In the genomic region with DNA sequence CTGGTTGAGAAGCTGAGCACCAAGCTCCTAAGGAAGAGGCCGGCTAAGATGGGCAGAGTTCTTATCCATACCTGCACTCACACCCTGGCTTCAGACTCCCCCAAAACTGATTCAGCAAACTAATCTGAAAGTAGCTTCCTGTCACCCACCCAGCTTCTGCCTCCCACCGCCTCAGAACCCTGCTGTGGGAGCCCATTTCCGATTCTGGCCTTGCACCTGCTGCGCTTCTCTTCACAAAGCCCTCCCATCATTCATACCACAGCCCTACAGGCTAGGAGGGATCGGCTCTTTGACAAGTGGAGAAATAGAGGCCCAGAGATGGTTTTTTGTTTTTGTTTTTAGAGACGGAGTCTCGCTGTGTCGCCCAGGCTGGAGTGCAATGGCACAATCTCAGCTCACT, we compare ENCODE assay signal across 22 cellular contexts. TPM values are rescaled to one million over a fixed set of nuclear protein-coding genes. Genes with fewer than 3 reads are reported as not detected.
DNase-seq lines count a peak whose midpoint lies in the region; ATAC-seq and TF ChIP-seq lines count a peak whose summit lies in the region.
"Had no signal": no experiment of that assay in that cellular context is flagged by ENCODE, and none has a peak within 500 bp of the region (broad histone marks: within the 10 kb centered on the region; RNA-seq: fewer than 3 reads in every experiment).

No MANE protein-coding gene starts in this region.

- no peak overlapping the region for H3K23ac ChIP-seq in neuronal stem cell (ENCODE audit: low read depth, low read length, poor library complexity)

- no peak overlapping the region for H3K4me3 Mint-ChIP-seq in activated CD4-positive, alpha-beta T cell treated with anti-CD3 and anti-CD28 coated beads, Interleukin-2, amount 10 ng/mL, durations not matched to agents 24 days and 14 days
- H3K4me3 Mint-ChIP-seq in activated naive CD8-positive, alpha-beta T cell treated with anti-CD3 and anti-CD28 coated beads, Interleukin-2, amount 10 ng/mL, durations not matched to agents 7 days and 5 days, result no peak overlapping the region

- no peak overlapping the region for H3K4ac ChIP-seq in neuronal stem cell (ENCODE audit: low read length)

- peak overlapping the region; percentile 10 for H3K14ac ChIP-seq in neuronal stem cell (ENCODE audit: low read length)

- ATAC-seq in activated naive CD8-positive, alpha-beta T cell treated with anti-CD3 and anti-CD28 coated beads, Interleukin-2, amount 10 ng/mL, durations not matched to agents 7 days and 5 days (ENCODE audit: low read depth), result no peak
- ATAC-seq in HG03342 (IDR thresholded peaks at IDR 0.05; ENCODE audit: unreplicated experiment) (no peak), left lung (no peak), GM21381 (IDR thresholded peaks at IDR 0.05; ENCODE audit: unreplicated experiment) (no peak)
- ATAC-seq: gastrocnemius medialis, Panc1 had no signal

- peak overlapping the region; percentile 40 for H3K4me3 ChIP-seq in Jurkat, Clone E6-1 (ENCODE audit: low read length)
- H3K4me3 ChIP-seq in neuronal stem cell (ENCODE audit: low read length in 2 of 2) (no peak overlapping the region), left lung (no peak overlapping the region)
- H3K4me3 ChIP-seq: ascending aorta, gastrocnemius medialis, MG63, right atrium auricular region, SK-N-MC, upper lobe of left lung had no signal

- H3K4me2 ChIP-seq in neuronal stem cell (ENCODE audit: insufficient read depth, low read length, poor library complexity, severe bottlenecking), result no peak overlapping the region

- H2AFZ ChIP-seq in neuronal stem cell (ENCODE audit: low read length), result no peak overlapping the region

- H4K8ac ChIP-seq in neuronal stem cell (ENCODE audit: low read depth, low read length), result no peak overlapping the region

- no peaks in the 10 kb centered on the region for H3K79me1 ChIP-seq in neuronal stem cell (ENCODE audit: low read depth, low read length)

- no peak for DNase-seq in activated CD4-positive, alpha-beta T cell treated with anti-CD3 and anti-CD28 coated beads, Interleukin-2, amount 10 ng/mL, durations not matched to agents 24 days and 14 days
- no peak for DNase-seq in activated CD4-positive, alpha-beta T cell treated with anti-CD3 and anti-CD28 coated beads, Interleukin-2, amount 50 U/mL, for 4 hours
- DNase-seq in Jurkat, Clone E6-1 (ENCODE audit: low read depth, low spot score), result peak; percentile 91
- no peak for DNase-seq in activated naive CD8-positive, alpha-beta T cell treated with anti-CD3 and anti-CD28 coated beads, Interleukin-2, amount 10 ng/mL, durations not matched to agents 7 days and 5 days
- DNase-seq in neuronal stem cell (ENCODE audit: low spot score) (no peak), left lung (no peak)
- DNase-seq: activated CD4-positive, alpha-beta T cell treated with anti-CD3 and anti-CD28 coated beads for 4 hours; DMS79 treated with DMSO at 0.1 percent for 48 hours; gastrocnemius medialis; MG63; midbrain; NCI-H146; NCI-H774; stimulated activated naive CD4-positive, alpha-beta T cell treated with Interleukin-2 at 50 U/mL for 16 hours; upper lobe of left lung had no signal

- H3K27me3 Mint-ChIP-seq in activated CD4-positive, alpha-beta T cell treated with anti-CD3 and anti-CD28 coated beads, Interleukin-2, amount 10 ng/mL, durations not matched to agents 24 days and 14 days, result no peaks in the 10 kb centered on the region
- no peaks in the 10 kb centered on the region for H3K27me3 Mint-ChIP-seq in activated naive CD8-positive, alpha-beta T cell treated with anti-CD3 and anti-CD28 coated beads, Interleukin-2, amount 10 ng/mL, durations not matched to agents 7 days and 5 days

- no peaks in the 10 kb centered on the region for H3K9me3 ChIP-seq in neuronal stem cell (replicated peaks in 1 of 2; ENCODE audit: control insufficient read depth in 2 of 2, insufficient read depth in 1 of 2, low read depth in 1 of 2, low read length in 2 of 2)
- H3K9me3 ChIP-seq in left lung, result no peaks in the 10 kb centered on the region
- H3K9me3 ChIP-seq: ascending aorta, gastrocnemius medialis, MG63, right atrium auricular region, upper lobe of left lung had no signal

- H3K36me3 ChIP-seq in neuronal stem cell (replicated peaks in 1 of 2; ENCODE audit: control insufficient read depth in 2 of 2, insufficient read depth in 2 of 2, low read length in 2 of 2), result peaks cover 17 to 75% of the 10 kb centered on the region in 2 donors
- H3K36me3 ChIP-seq in left lung, result peaks cover 0 to 93% of the 10 kb centered on the region in 2 donors

- no peak overlapping the region for H2BK120ac ChIP-seq in neuronal stem cell (ENCODE audit: low read depth, low read length)

- H3K27ac ChIP-seq in neuronal stem cell (replicated peaks; ENCODE audit: low read length) (no peak overlapping the region), left lung (peak overlapping the region in 1 of 2 donors; percentile 47)
- H3K27ac ChIP-seq: C4-2B, gastrocnemius medialis, right atrium auricular region, SK-N-MC had no signal

- no peak overlapping the region for H2BK5ac ChIP-seq in neuronal stem cell (ENCODE audit: low read length)

- no peak overlapping the region for H4K91ac ChIP-seq in neuronal stem cell (ENCODE audit: low read depth, low read length, poor library complexity)

- H2AK5ac ChIP-seq in neuronal stem cell (ENCODE audit: low read depth, low read length), result peak overlapping the region; percentile 9

- H3K4me1 ChIP-seq in neuronal stem cell (ENCODE audit: control insufficient read depth in 2 of 2, insufficient read depth in 1 of 2, low read depth in 1 of 2, low read length in 2 of 2), result peaks cover 0 to 4% of the 10 kb centered on the region in 2 donors
- H3K4me1 ChIP-seq in left lung, result peaks cover 15 to 43% of the 10 kb centered on the region in 2 donors
- H3K4me1 ChIP-seq: ascending aorta had no signal

- peak overlapping the region; percentile 75 for H3K27ac Mint-ChIP-seq in activated CD4-positive, alpha-beta T cell treated with anti-CD3 and anti-CD28 coated beads, Interleukin-2, amount 10 ng/mL, durations not matched to agents 24 days and 14 days
- peak overlapping the region; percentile 89 for H3K27ac Mint-ChIP-seq in activated naive CD8-positive, alpha-beta T cell treated with anti-CD3 and anti-CD28 coated beads, Interleukin-2, amount 10 ng/mL, durations not matched to agents 7 days and 5 days

- H3K27me3 ChIP-seq in neuronal stem cell (ENCODE audit: control insufficient read depth in 3 of 3, insufficient read depth in 3 of 3, low read depth in 1 of 3, low read length in 3 of 3) (no peaks in the 10 kb centered on the region), left lung (no peaks in the 10 kb centered on the region)
- H3K27me3 ChIP-seq: ascending aorta, gastrocnemius medialis, MG63, right atrium auricular region, upper lobe of left lung had no signal

- H2BK12ac ChIP-seq in neuronal stem cell (ENCODE audit: low read length), result no peak overlapping the region

- TF ChIP-seq CTCF in left lung (IDR thresholded peaks at IDR 0.05), result no peak

- H2BK15ac ChIP-seq in neuronal stem cell (ENCODE audit: low read length), result no peak overlapping the region

- intact Hi-C loops in activated CD4-positive, alpha-beta T cell treated with anti-CD3 and anti-CD28 coated beads, Interleukin-2, amount 10 ng/mL, durations not matched to agents 24 days and 14 days (cut with micrococcal nuclease), result no loop called here
- intact Hi-C loops in left lung (cut with DNase I), result no loop called here

- H3K4me1 Mint-ChIP-seq in activated CD4-positive, alpha-beta T cell treated with anti-CD3 and anti-CD28 coated beads, Interleukin-2, amount 10 ng/mL, durations not matched to agents 24 days and 14 days, result peaks cover 35% of the 10 kb centered on the region
- peaks cover 41% of the 10 kb centered on the region for H3K4me1 Mint-ChIP-seq in activated naive CD8-positive, alpha-beta T cell treated with anti-CD3 and anti-CD28 coated beads, Interleukin-2, amount 10 ng/mL, durations not matched to agents 7 days and 5 days

- WGBS in neuronal stem cell (ENCODE audit: extremely low coverage in 2 of 2, insufficient read length in 2 of 2, insufficient replicate concordance in 1 of 2), 2 donors, result no CpG with 5 or more reads among the region's 8 CpGs

- no peak overlapping the region for H3K9ac ChIP-seq in neuronal stem cell (ENCODE audit: low read depth, low read length, poor library complexity)

- peaks cover 52% of the 10 kb centered on the region for H3K36me3 Mint-ChIP-seq in activated CD4-positive, alpha-beta T cell treated with anti-CD3 and anti-CD28 coated beads, Interleukin-2, amount 10 ng/mL, durations not matched to agents 24 days and 14 days (ENCODE audit: low read depth)
- H3K36me3 Mint-ChIP-seq in activated naive CD8-positive, alpha-beta T cell treated with anti-CD3 and anti-CD28 coated beads, Interleukin-2, amount 10 ng/mL, durations not matched to agents 7 days and 5 days, result peaks cover 21% of the 10 kb centered on the region

- no peaks in the 10 kb centered on the region for H3K9me3 Mint-ChIP-seq in activated CD4-positive, alpha-beta T cell treated with anti-CD3 and anti-CD28 coated beads, Interleukin-2, amount 10 ng/mL, durations not matched to agents 24 days and 14 days
- no peaks in the 10 kb centered on the region for H3K9me3 Mint-ChIP-seq in activated naive CD8-positive, alpha-beta T cell treated with anti-CD3 and anti-CD28 coated beads, Interleukin-2, amount 10 ng/mL, durations not matched to agents 7 days and 5 days

- POLR2A ChIA-PET in activated naive CD8-positive, alpha-beta T cell treated with anti-CD3 and anti-CD28 coated beads, Interleukin-2, amount 10 ng/mL, durations not matched to agents 7 days and 5 days (lab: Charles Lee), result no interaction called here

- H3K18ac ChIP-seq in neuronal stem cell (ENCODE audit: low read length), result no peak overlapping the region

RNA-seq across cellular contexts. Expression of gene HM13, which starts 28.7 kb away (rescaled TPM):
- 181 and 193 TPM in 2 replicates for total RNA-seq in activated CD4-positive, alpha-beta T cell treated with anti-CD3 and anti-CD28 coated beads, Interleukin-2, amount 10 ng/mL, durations not matched to agents 24 days and 14 days
- polyA plus RNA-seq in Jurkat, Clone E6-1 (2012; ENCODE audit: insufficient read depth, insufficient read length), result 140 TPM
- total RNA-seq in activated naive CD8-positive, alpha-beta T cell treated with anti-CD3 and anti-CD28 coated beads, Interleukin-2, amount 10 ng/mL, durations not matched to agents 7 days and 5 days, result 100 to 1,000 TPM; 112 to 120 TPM
- polyA plus RNA-seq in neuronal stem cell (2013, experiment 1 of 2), result 81.6 TPM
- polyA plus RNA-seq in neuronal stem cell (2013, experiment 2 of 2), result 82.1 TPM
- total RNA-seq in left lung, result 100 to 1,000 TPM; 185 to 282 TPM
